8 cellular contexts compared by ENCODE assay signal in genomic region chr1:170075186-170075585, GRCh38. TPM values are rescaled to one million over a fixed set of nuclear protein-coding genes. Genes with fewer than 3 reads are reported as not detected.
DNase-seq lines count a peak whose midpoint lies in the region; ATAC-seq, FAIRE-seq and TF ChIP-seq lines count a peak whose summit lies in the region.

No MANE protein-coding gene starts in this region.

- H3K27me3 Mint-ChIP-seq in mesothelial cell of epicardium (ENCODE audit: low read depth): no peaks in the 10 kb centered on the region

- CTCF ChIA-PET in K562 (lab: Yijun Ruan, JAX; ENCODE audit: low intra/inter-chr PET ratio): no interaction called here

- H3K4me1 Mint-ChIP-seq in mesothelial cell of epicardium: peaks cover 27% of the 10 kb centered on the region

- no peak for ATAC-seq in K562
- ATAC-seq in upper lobe of right lung: no peak
- ATAC-seq in GM21786 (IDR thresholded peaks at IDR 0.05; ENCODE audit: unreplicated experiment): no peak

- H3K4me1 ChIP-seq in K562 (replicated peaks in 1 of 2; ENCODE audit: control insufficient read depth in 2 of 2, insufficient read depth in 2 of 2, low read length in 2 of 2) (peaks cover 6% of the 10 kb centered on the region in 2 experiments; a peak in 4 of 5 replicates), upper lobe of right lung (peaks cover 12% of the 10 kb centered on the region)

- H3K79me2 ChIP-seq in K562 (ENCODE audit: control insufficient read depth, insufficient read depth, low read length): peaks cover 2% of the 10 kb centered on the region; the same call in 1 of the 3 replicates

- TF ChIP-seq POLR2A in K562 (conservative IDR thresholded peaks at IDR 0.05): no peak

- 24% methylated on average over 3 of the region's 3 CpGs for WGBS in K562 (ENCODE audit: insufficient coverage, low coverage, missing lambda C conversion rate)

- BruUV-seq in K562 (replicated peaks; lab: Mats Ljungman, UMichigan): no TSS peak

- H3K9me3 Mint-ChIP-seq in mesothelial cell of epicardium: peaks cover 27% of the 10 kb centered on the region

- H3K27me3 ChIP-seq in K562 (ENCODE audit: control insufficient read depth in 2 of 2, insufficient read depth in 2 of 2, low read length in 2 of 2) (no peaks in the 10 kb centered on the region), upper lobe of right lung (no peaks in the 10 kb centered on the region)

- peak; percentile 6 for DNase-seq in activated gamma-delta T cell treated with Interleukin-2 at 50 U/mL for 16 hours
- no peak for DNase-seq in activated gamma-delta T cell (lab: John Stamatoyannopoulos, UW)
- DNase-seq in K562 (ENCODE audit: extremely low read depth in 1 of 4, low spot score in 3 of 4): peak in 1 of 4 experiments; percentile 13
- no peak for DNase-seq in mesothelial cell of epicardium (ENCODE audit: low spot score in 2 of 2, unreplicated experiment in 2 of 2)
- no peak for DNase-seq in upper lobe of right lung
- no peak for DNase-seq in SW480 (ENCODE audit: low spot score)
- DNase-seq in GOT3 (lab: John Stamatoyannopoulos, UW): no peak

- peak overlapping the region; percentile 91 for H3K4me2 ChIP-seq in K562 (ENCODE audit: insufficient read depth, low read length)

- POLR2A ChIA-PET in K562 (lab: Yijun Ruan, JAX): interaction anchor here (0.9 to 1.0 kb wide), 2 partner anchors 15 to 457 kb away, joined by 3 read pairs; partner anchors contain the start of gene GORAB

- no peaks in the 10 kb centered on the region for H3K9me1 ChIP-seq in K562 (ENCODE audit: control insufficient read depth, insufficient read depth, low read length)

- H3K36me3 Mint-ChIP-seq in mesothelial cell of epicardium: peaks cover 13% of the 10 kb centered on the region

- no peak for TF ChIP-seq EP300 in K562 (IDR thresholded peaks at IDR 0.05; ENCODE audit: low read length)

- in situ Hi-C loops in K562 (cut with MboI): no loop called here

- intact Hi-C loops in K562 (cut with micrococcal nuclease): no loop called here
- intact Hi-C loops in upper lobe of right lung (cut with DNase I): no loop called here

- H4K20me1 ChIP-seq in K562 (replicated peaks; ENCODE audit: control insufficient read depth, insufficient read depth, low read length): no peaks in the 10 kb centered on the region

- H3K27ac ChIP-seq in K562 (ENCODE audit: extremely low read depth, low read depth, low read length) (no peak overlapping the region; the same call in 2 of the 3 replicates), upper lobe of right lung (peak overlapping the region; percentile 80)

- FAIRE-seq in K562 (lab: Jason Lieb, UNC): no peak

- H3K9me3 ChIP-seq in K562 (replicated peaks; ENCODE audit: control insufficient read depth, insufficient read depth, low read depth, low read length) (0 out of 2 replicates have a peak, but pooled peaks cover 3% of the 10 kb centered on the region), upper lobe of right lung (peaks cover 7% of the 10 kb centered on the region)

- H3K4me3 Mint-ChIP-seq in mesothelial cell of epicardium: peak overlapping the region; percentile 91

- H3K4me3 ChIP-seq in K562: peak overlapping the region; percentile 59
- H3K4me3 ChIP-seq in upper lobe of right lung: peak overlapping the region; percentile 80

- H3K27ac Mint-ChIP-seq in mesothelial cell of epicardium: peak overlapping the region; percentile 89

- no peak for TF ChIP-seq RAD21 in K562 (CRISPR knock-in tag; conservative IDR thresholded peaks at IDR 0.05 in 1 of 2, IDR thresholded peaks at IDR 0.05 in 1 of 2)

- H3K36me3 ChIP-seq in K562 (ENCODE audit: control insufficient read depth, insufficient read depth, low read length) (no peaks in the 10 kb centered on the region), upper lobe of right lung (no peaks in the 10 kb centered on the region)

- TF ChIP-seq CTCF in K562 (IDR thresholded peaks at IDR 0.05 in 2 of 3, conservative IDR thresholded peaks at IDR 0.05 in 1 of 3; ENCODE audit: insufficient read depth in 2 of 3, low read depth in 1 of 3, low read length in 3 of 3) (no peak), mesothelial cell of epicardium (IDR thresholded peaks at IDR 0.05; ENCODE audit: unreplicated experiment) (no peak), upper lobe of right lung (IDR thresholded peaks at IDR 0.05) (no peak)

- H3K9ac ChIP-seq in K562 (ENCODE audit: insufficient read depth in 1 of 2, low read depth in 2 of 2, low read length in 2 of 2): 0 out of 4 replicates have a peak overlapping the region, but pooled peaks of 1 of the 2 experiments have one; percentile 18

- H2AFZ ChIP-seq in K562 (ENCODE audit: low read depth, low read length): peak overlapping the region; percentile 92

TF ChIP-seq in K562, 482 proteins besides CTCF, POLR2A, EP300 and RAD21:
- TF ChIP-seq NFIX (CRISPR knock-in tag; IDR thresholded peaks at IDR 0.05; ENCODE audit: low read depth) (peak; percentile 43; the same call in 1 of the 2 replicates), NFIC (IDR thresholded peaks at IDR 0.05) (peak; percentile 73), E2F5 (CRISPR knock-in tag; IDR thresholded peaks at IDR 0.05) (no peak), NFRKB (IDR thresholded peaks at IDR 0.05; ENCODE audit: low read depth) (0 out of 2 replicates have a peak, but pooled peaks have one; percentile 2), DNMT1 (IDR thresholded peaks at IDR 0.05) (no peak), KDM4B (IDR thresholded peaks at IDR 0.05; ENCODE audit: borderline replicate concordance in 2 of 2, low read depth in 1 of 2) (no peak)

RNA-seq across cellular contexts. Expression of gene KIFAP3, which starts 0.7 kb away (rescaled TPM):
- total RNA-seq in K562 (2011; cell fraction: chromatin; rRNA removed; ENCODE audit: low replicate concordance): 2.1 and 12.0 TPM in 2 replicates
- 1.5 and 1.8 TPM in 2 replicates for total RNA-seq in K562 (2011; cell fraction: nucleolus; rRNA removed)
- 3.7 and 3.9 TPM in 2 replicates for total RNA-seq in K562 (2011; cell fraction: nucleoplasm; rRNA removed)
- total RNA-seq in K562 (2014; rRNA removed): 7.1 and 8.8 TPM in 2 replicates
- total RNA-seq in K562 (2014; rRNA removed; fragmentation: Illumina TruSeq; extraction: Trizol): 17.5 and 19.1 TPM in 2 replicates
- total RNA-seq in K562 (2015; rRNA removed; fragmentation: Illumina TruSeq; extraction: Trizol): 10.2 and 10.7 TPM in 2 replicates
- total RNA-seq in K562 (2021): 12.1 and 13.0 TPM in 2 replicates
- polyA plus RNA-seq in K562 (2011; rRNA removed): 5.6 and 10.0 TPM in 2 replicates
- 1.8 and 3.7 TPM in 2 replicates for polyA plus RNA-seq in K562 (2011; cell fraction: cytosol; rRNA removed)
- 2.1 and 3.2 TPM in 2 replicates for polyA plus RNA-seq in K562 (2011; cell fraction: nucleus; rRNA removed)
- polyA plus RNA-seq in K562 (2012): 12.5 and 14.7 TPM in 2 replicates
- polyA plus RNA-seq in K562 (2014; fragmentation: Illumina TruSeq; extraction: Trizol): 12.6 and 14.8 TPM in 2 replicates
- 10 to 100 TPM; 11.7 to 16.3 TPM for polyA plus RNA-seq in K562 (2014; fragmentation: Nextera tagmentation; extraction: Ambion mirVana)
- 8.2 and 11.8 TPM in 2 replicates for polyA plus RNA-seq in K562 (2014; rRNA removed)
- 15.8 and 17.9 TPM in 2 replicates for polyA minus RNA-seq in K562 (2011; rRNA and poly(A)+ RNA removed)
- polyA minus RNA-seq in K562 (2011; cell fraction: cytosol; rRNA and poly(A)+ RNA removed): 5.0 and 6.5 TPM in 2 replicates
- polyA minus RNA-seq in K562 (2011; cell fraction: nucleus; rRNA and poly(A)+ RNA removed): 5.8 and 7.8 TPM in 2 replicates
- total RNA-seq in mesothelial cell of epicardium: 28.6 to 31.4 TPM (median 29.9 TPM) in 3 replicates
- 25.6 TPM for total RNA-seq in upper lobe of right lung
